Comparison of ENCODE assay signal across 28 cellular contexts in the genomic region with DNA sequence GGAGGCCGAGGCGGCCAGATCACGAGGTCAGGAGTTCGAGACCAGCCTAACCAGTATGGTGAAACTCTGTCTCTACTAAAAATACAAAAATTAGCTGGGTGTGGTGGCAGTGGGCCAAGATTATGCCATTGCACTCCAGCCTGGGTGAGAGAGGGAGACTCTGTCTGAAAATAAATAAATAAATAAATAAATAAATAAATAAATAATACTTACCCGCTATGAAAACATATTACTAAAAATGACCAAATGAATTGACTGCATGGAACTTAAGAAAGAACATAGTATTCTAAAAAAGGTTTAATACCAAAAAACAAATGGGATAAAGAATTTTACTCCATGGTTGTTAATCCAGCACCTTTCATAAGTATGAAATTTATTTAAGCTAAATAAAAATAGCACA.
"Had no signal": no experiment of that assay in that cellular context is flagged by ENCODE, and none has a peak within 500 bp of the region (broad histone marks: within the 10 kb centered on the region; RNA-seq: fewer than 3 reads in every experiment).

No MANE protein-coding gene starts in this region.

- DNase-seq: activated B cell treated with CpG ODN at 0.5 μM for 24 hours; activated CD4-positive, alpha-beta T cell treated with anti-CD3 and anti-CD28 coated beads for 48 hours; activated CD4-positive, alpha-beta T cell treated with anti-CD3 and anti-CD28 coated beads, Interleukin-2, amount 50 U/mL, for 1 hour; activated CD4-positive, alpha-beta T cell treated with anti-CD3 and anti-CD28 coated beads, Interleukin-2, amount 50 U/mL, for 48 hours; activated CD8-positive, alpha-beta memory T cell treated with anti-CD3 and anti-CD28 coated beads, Interleukin-2, amount 50 U/mL, for 48 hours; activated effector memory CD4-positive, alpha-beta T cell treated with Interleukin-2 at 50 U/mL for 16 hours; activated gamma-delta T cell treated with Interleukin-2 at 50 U/mL for 16 hours; activated naive CD4-positive, alpha-beta T cell treated with anti-CD3 and anti-CD28 coated beads for 36 hours; activated naive CD8-positive, alpha-beta T cell treated with anti-CD3 and anti-CD28 coated beads for 36 hours; activated naive CD8-positive, alpha-beta T cell treated with anti-CD3 and anti-CD28 coated beads, Interleukin-2, amount 50 U/mL, for 24 hours; activated T-cell treated with anti-CD3 and anti-CD28 coated beads for 4 hours; activated T-cell treated with anti-CD3 and anti-CD28 coated beads, Interleukin-2, amount 50 U/mL, for 24 hours; activated T-cell treated with anti-CD3 and anti-CD28 coated beads, Interleukin-2, amount 50 U/mL, for 72 hours; adrenal gland; amygdala; aorta; body of pancreas; caudate nucleus; cortex of kidney; dermis blood vessel endothelial cell; effector CD4-positive, alpha-beta T cell; foreskin fibroblast; head of caudate nucleus; T1000; WERI-Rb-1 had no signal

- H3K4me3 ChIP-seq: adrenal gland, body of pancreas had no signal

- H3K27ac ChIP-seq: adrenal gland, body of pancreas, WERI-Rb-1 had no signal

- H3K36me3 ChIP-seq: adrenal gland, WERI-Rb-1 had no signal

- H3K27me3 ChIP-seq: adrenal gland, body of pancreas had no signal

- ATAC-seq: activated naive CD8-positive, alpha-beta T cell treated with anti-CD3 and anti-CD28 coated beads, Interleukin-2, amount 50 U/mL, for 24 hours; body of pancreas; esophagus mucosa had no signal

- H3K9me3 ChIP-seq: adrenal gland, body of pancreas had no signal

- H3K4me1 ChIP-seq: adrenal gland, body of pancreas had no signal

- FAIRE-seq: colon, frontal cortex had no signal
